In the genomic region with DNA sequence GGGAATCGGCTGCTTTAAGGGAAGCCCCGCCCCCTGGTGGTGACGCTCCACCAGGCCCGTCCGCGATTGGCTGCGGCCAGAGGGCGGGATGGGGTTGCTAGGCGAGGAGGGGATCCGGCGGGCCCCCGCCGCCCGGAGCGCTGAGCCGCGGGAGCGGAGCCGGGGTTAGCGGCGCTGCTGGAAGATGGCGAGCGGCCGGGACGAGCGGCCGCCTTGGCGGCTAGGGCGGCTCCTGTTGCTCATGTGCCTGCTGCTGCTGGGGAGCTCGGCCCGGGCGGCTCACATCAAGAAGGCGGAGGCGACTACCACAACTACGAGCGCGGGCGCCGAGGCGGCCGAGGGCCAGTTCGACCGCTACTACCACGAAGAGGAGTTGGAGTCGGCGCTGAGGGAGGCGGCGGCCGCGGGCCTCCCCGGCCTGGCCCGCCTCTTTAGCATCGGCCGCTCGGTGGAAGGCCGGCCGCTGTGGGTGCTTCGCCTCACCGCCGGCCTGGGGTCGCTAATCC, we compare ENCODE assay signal across 8 cellular contexts.
A peak's percentile ranks its signal among the peaks of the same experiment; 100 is the strongest.
DNase-seq lines count a peak whose midpoint lies in the region; ATAC-seq and TF ChIP-seq lines count a peak whose summit lies in the region.

Gene CPD, plus strand, starts transcription at position 131 of the 506 bp plus-strand sequence. Its CDS starts 54 bp downstream, at position 185.

- peak within 1 kb of the TSS; percentile 86 for H3K4me3 ChIP-seq in choroid plexus epithelial cell (ENCODE audit: low read depth, low read length)

- peak; percentile 82 for TF ChIP-seq POLR2A in GM19193 (IDR thresholded peaks at IDR 0.05; ENCODE audit: extremely low read depth, insufficient read depth, insufficient read length)

- DNase-seq in Ammon's horn (ENCODE audit: low spot score) = peak; percentile 98
- peak; percentile 67 for DNase-seq in NCI-H524 treated with DMSO at 0.1 percent for 48 hours (lab: John Stamatoyannopoulos, UW)
- peak; percentile 97 to 98 for DNase-seq in activated CD4-positive, alpha-beta T cell treated with anti-CD3 and anti-CD28 coated beads for 4 hours
- DNase-seq in choroid plexus epithelial cell (ENCODE audit: low read depth) = peak; percentile 97
- DNase-seq in kidney tubule cell (ENCODE audit: low spot score) = peak; percentile 95
- peak; percentile 93 to 96 for DNase-seq in stimulated activated CD4-positive, alpha-beta T cell treated with anti-CD3 and anti-CD28 coated beads, Interleukin-1b, Interleukin-23, amount 100 ng/mL, for 1 hour (ENCODE audit: low read depth in 2 of 2)

- TF ChIP-seq CTCF in choroid plexus epithelial cell (conservative IDR thresholded peaks at IDR 0.05; ENCODE audit: low read depth, low read length) = no peak

- ATAC-seq in HG03442 (IDR thresholded peaks at IDR 0.05; ENCODE audit: unreplicated experiment) = peak; percentile 81

Comparison
In these comparisons a context has a peak if more than half of its experiments do, and no peak if none do; other contexts are left out.
1. Peak in every context shown above with its lines: DNase-seq, ATAC-seq and H3K4me3 ChIP-seq.